ENCODE assay signal across 8 cellular contexts in the genomic region with DNA sequence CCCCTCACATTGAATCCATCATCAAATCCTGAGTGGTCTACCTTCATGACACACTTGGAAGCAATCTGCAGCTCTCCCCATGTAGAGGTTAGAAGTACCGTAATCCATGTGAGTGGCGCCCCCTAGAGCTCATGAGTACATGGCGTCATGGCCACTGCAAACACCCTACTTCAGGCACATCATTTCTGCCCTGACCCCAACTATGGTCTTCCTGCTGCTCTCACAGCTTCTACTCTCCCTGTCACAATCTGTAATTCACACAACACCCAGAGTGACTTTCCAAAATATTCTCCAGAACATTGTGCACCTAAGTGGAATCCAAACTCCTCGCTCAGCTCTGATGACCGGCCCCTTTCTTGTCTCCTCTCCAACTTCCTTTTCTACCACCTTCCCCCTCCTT.
DNase-seq lines count a peak whose midpoint lies in the region; ATAC-seq and TF ChIP-seq lines count a peak whose summit lies in the region.

No MANE protein-coding gene starts in this region.

- ATAC-seq in DND-41 (ENCODE audit: insufficient read depth, low read depth) (peak; percentile 94), GM21381 (IDR thresholded peaks at IDR 0.05; ENCODE audit: unreplicated experiment) (peak; percentile 64), T-helper 17 cell (peak; percentile 87), HG02763 (IDR thresholded peaks at IDR 0.05; ENCODE audit: unreplicated experiment) (no peak)

- peaks cover 59% of the 10 kb centered on the region for H3K4me1 Mint-ChIP-seq in T-helper 17 cell

- H3K4me3 Mint-ChIP-seq in T-helper 17 cell, result peak overlapping the region; percentile 64

- no peak overlapping the region for H3K4me3 ChIP-seq in DND-41 (ENCODE audit: low read depth in 1 of 2, low read length in 2 of 2)
- no peak overlapping the region for H3K4me3 ChIP-seq in Karpas-422 (ENCODE audit: low read length)
- H3K4me3 ChIP-seq in ascending aorta, result no peak overlapping the region

- H3K9ac ChIP-seq in DND-41 (ENCODE audit: low read depth, low read length) (no peak overlapping the region), Karpas-422 (ENCODE audit: low read length) (peak overlapping the region; percentile 35)

- H3K79me2 ChIP-seq in DND-41 (ENCODE audit: insufficient read depth, low read length) (0 out of 2 replicates have a peak, but pooled peaks cover 2% of the 10 kb centered on the region), Karpas-422 (ENCODE audit: low read length) (peaks cover 83% of the 10 kb centered on the region)

- H4K20me1 ChIP-seq in DND-41 (ENCODE audit: insufficient read depth, low read length) (no peaks in the 10 kb centered on the region), Karpas-422 (ENCODE audit: insufficient read depth, low read depth, low read length) (no peaks in the 10 kb centered on the region)

- H3K4me2 ChIP-seq in DND-41 (ENCODE audit: insufficient read depth, low read length) (no peak overlapping the region), Karpas-422 (ENCODE audit: low read depth, low read length, poor library complexity, severe bottlenecking) (peak overlapping the region; percentile 39)

- peak overlapping the region; percentile 94 for H3K27ac Mint-ChIP-seq in T-helper 17 cell

- DNase-seq in DND-41, result peak; percentile 75
- DNase-seq in Karpas-422, result peak; percentile 95
- peak; percentile 31 to 55 (median 39) for DNase-seq in T-helper 17 cell
- peak in 1 of 2 donors; percentile 80 for DNase-seq in ascending aorta (ENCODE audit: low spot score in 2 of 2)
- DNase-seq in iPS-NIHi7 (ENCODE audit: extremely low spot score), result peak; percentile 83
- peak; percentile 42 to 63 (median 58) for DNase-seq in stimulated activated CD4-positive, alpha-beta T cell treated with anti-CD3 and anti-CD28 coated beads, Interleukin-1b, Interleukin-23, amount 100 ng/mL, for 24 hours (ENCODE audit: low read depth in 4 of 4, low spot score in 1 of 4)

- H3K27ac ChIP-seq in DND-41 (ENCODE audit: low read length) (no peak overlapping the region), Karpas-422 (ENCODE audit: low read length) (peak overlapping the region; percentile 70), ascending aorta (no peak overlapping the region)

- H3K4me1 ChIP-seq in DND-41 (ENCODE audit: insufficient read depth, low read length) (no peaks in the 10 kb centered on the region), Karpas-422 (ENCODE audit: low read length) (peaks cover 54% of the 10 kb centered on the region), ascending aorta (peaks cover 0 to 4% of the 10 kb centered on the region in 2 donors)

- no peaks in the 10 kb centered on the region for H3K36me3 ChIP-seq in DND-41 (ENCODE audit: insufficient read depth, low read length)
- 0 out of 2 replicates have a peak, but pooled peaks cover 5% of the 10 kb centered on the region for H3K36me3 ChIP-seq in Karpas-422 (ENCODE audit: insufficient read depth, low read length)
- no peaks in the 10 kb centered on the region for H3K36me3 ChIP-seq in ascending aorta

- H2AFZ ChIP-seq in DND-41 (ENCODE audit: low read depth, low read length), result no peak overlapping the region
- no peak overlapping the region for H2AFZ ChIP-seq in Karpas-422 (ENCODE audit: low read length)

- no peaks in the 10 kb centered on the region for H3K27me3 Mint-ChIP-seq in T-helper 17 cell

- TF ChIP-seq CTCF in DND-41 (IDR thresholded peaks at IDR 0.05; ENCODE audit: borderline replicate concordance, extremely low read depth, low read length, poor library complexity, severe bottlenecking) (peak; percentile 87), ascending aorta (IDR thresholded peaks at IDR 0.05) (peak; percentile 30 to 54 (median 37))

- intact Hi-C loops in ascending aorta (cut with DNase I), result no loop called here

- H3K9me2 ChIP-seq in Karpas-422 (replicated peaks; ENCODE audit: insufficient read depth, low read length), result no peaks in the 10 kb centered on the region

- H3K36me3 Mint-ChIP-seq in T-helper 17 cell (ENCODE audit: low read depth), result peaks cover 3% of the 10 kb centered on the region

- H3K9me3 ChIP-seq in DND-41 (ENCODE audit: insufficient read depth, low read length, severe bottlenecking) (no peaks in the 10 kb centered on the region), Karpas-422 (ENCODE audit: low read length) (no peaks in the 10 kb centered on the region), T-helper 17 cell (ENCODE audit: control insufficient read depth, low read length, poor library complexity, severe bottlenecking) (no peaks in the 10 kb centered on the region), ascending aorta (no peaks in the 10 kb centered on the region)

- H3K27me3 ChIP-seq in DND-41 (ENCODE audit: insufficient read depth, low read length, poor library complexity) (no peaks in the 10 kb centered on the region), Karpas-422 (ENCODE audit: low read length) (no peaks in the 10 kb centered on the region), ascending aorta (no peaks in the 10 kb centered on the region)
